1 cellular context compared by ENCODE assay signal in the genomic region with DNA sequence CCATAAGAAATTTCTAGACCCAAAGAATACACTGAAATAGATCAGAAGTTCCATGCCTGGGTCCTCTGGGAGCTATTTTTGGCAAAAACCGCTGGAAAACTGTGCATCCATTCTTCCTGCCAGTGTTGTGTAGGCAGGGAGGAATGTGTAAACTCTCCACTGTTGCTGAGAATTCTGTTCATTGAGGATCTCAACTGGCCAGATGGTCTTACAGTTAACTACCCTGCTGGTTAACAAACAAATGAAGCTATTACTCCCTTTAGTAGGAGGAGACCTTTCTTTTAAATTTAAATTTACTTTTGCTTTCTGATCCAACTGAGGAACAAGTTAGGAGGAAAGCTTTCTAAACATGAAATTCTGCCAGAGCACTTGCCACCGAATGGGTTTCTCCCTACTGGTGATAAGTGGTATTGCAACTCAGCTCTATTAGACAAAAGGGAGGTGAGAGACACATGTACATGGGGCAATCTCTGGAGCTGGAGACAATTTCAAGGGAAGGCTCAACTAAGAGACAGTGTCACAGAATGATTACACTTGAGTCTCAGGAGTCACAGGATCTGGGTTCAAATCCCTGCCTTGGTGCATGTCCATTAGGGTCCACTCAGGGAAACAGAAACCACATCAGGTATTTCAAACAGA.
TF ChIP-seq lines count a peak whose summit lies in the region.

No MANE protein-coding gene starts in this region.

TF ChIP-seq in WTC11, 78 proteins besides CTCF, POLR2A, EP300 and RAD21 (continued from another document):
- no peak for TF ChIP-seq ZNF263 (CRISPR knock-in tag; IDR thresholded peaks at IDR 0.05; ENCODE audit: low read depth)
- TF ChIP-seq, protein P1, sequence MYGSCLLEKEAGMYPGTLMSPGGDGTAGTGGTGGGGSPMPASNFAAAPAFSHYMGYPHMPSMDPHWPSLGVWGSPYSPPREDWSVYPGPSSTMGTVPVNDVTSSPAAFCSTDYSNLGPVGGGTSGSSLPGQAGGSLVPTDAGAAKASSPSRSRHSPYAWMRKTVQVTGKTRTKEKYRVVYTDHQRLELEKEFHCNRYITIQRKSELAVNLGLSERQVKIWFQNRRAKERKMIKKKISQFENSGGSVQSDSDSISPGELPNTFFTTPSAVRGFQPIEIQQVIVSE (CRISPR knock-in tag; IDR thresholded peaks at IDR 0.05; ENCODE audit: borderline replicate concordance): no peak
- TF ChIP-seq, protein P2, sequence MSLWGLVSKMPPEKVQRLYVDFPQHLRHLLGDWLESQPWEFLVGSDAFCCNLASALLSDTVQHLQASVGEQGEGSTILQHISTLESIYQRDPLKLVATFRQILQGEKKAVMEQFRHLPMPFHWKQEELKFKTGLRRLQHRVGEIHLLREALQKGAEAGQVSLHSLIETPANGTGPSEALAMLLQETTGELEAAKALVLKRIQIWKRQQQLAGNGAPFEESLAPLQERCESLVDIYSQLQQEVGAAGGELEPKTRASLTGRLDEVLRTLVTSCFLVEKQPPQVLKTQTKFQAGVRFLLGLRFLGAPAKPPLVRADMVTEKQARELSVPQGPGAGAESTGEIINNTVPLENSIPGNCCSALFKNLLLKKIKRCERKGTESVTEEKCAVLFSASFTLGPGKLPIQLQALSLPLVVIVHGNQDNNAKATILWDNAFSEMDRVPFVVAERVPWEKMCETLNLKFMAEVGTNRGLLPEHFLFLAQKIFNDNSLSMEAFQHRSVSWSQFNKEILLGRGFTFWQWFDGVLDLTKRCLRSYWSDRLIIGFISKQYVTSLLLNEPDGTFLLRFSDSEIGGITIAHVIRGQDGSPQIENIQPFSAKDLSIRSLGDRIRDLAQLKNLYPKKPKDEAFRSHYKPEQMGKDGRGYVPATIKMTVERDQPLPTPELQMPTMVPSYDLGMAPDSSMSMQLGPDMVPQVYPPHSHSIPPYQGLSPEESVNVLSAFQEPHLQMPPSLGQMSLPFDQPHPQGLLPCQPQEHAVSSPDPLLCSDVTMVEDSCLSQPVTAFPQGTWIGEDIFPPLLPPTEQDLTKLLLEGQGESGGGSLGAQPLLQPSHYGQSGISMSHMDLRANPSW (CRISPR knock-in tag; conservative IDR thresholded peaks at IDR 0.05; ENCODE audit: low read depth): no peak
- TF ChIP-seq ZNF416 (CRISPR knock-in tag; IDR thresholded peaks at IDR 0.05): no peak
- TF ChIP-seq ZNF423 (CRISPR knock-in tag; IDR thresholded peaks at IDR 0.05): no peak
- no peak for TF ChIP-seq IRF2 (CRISPR knock-in tag; IDR thresholded peaks at IDR 0.05; ENCODE audit: borderline replicate concordance, low read depth)
- TF ChIP-seq, protein P3, sequence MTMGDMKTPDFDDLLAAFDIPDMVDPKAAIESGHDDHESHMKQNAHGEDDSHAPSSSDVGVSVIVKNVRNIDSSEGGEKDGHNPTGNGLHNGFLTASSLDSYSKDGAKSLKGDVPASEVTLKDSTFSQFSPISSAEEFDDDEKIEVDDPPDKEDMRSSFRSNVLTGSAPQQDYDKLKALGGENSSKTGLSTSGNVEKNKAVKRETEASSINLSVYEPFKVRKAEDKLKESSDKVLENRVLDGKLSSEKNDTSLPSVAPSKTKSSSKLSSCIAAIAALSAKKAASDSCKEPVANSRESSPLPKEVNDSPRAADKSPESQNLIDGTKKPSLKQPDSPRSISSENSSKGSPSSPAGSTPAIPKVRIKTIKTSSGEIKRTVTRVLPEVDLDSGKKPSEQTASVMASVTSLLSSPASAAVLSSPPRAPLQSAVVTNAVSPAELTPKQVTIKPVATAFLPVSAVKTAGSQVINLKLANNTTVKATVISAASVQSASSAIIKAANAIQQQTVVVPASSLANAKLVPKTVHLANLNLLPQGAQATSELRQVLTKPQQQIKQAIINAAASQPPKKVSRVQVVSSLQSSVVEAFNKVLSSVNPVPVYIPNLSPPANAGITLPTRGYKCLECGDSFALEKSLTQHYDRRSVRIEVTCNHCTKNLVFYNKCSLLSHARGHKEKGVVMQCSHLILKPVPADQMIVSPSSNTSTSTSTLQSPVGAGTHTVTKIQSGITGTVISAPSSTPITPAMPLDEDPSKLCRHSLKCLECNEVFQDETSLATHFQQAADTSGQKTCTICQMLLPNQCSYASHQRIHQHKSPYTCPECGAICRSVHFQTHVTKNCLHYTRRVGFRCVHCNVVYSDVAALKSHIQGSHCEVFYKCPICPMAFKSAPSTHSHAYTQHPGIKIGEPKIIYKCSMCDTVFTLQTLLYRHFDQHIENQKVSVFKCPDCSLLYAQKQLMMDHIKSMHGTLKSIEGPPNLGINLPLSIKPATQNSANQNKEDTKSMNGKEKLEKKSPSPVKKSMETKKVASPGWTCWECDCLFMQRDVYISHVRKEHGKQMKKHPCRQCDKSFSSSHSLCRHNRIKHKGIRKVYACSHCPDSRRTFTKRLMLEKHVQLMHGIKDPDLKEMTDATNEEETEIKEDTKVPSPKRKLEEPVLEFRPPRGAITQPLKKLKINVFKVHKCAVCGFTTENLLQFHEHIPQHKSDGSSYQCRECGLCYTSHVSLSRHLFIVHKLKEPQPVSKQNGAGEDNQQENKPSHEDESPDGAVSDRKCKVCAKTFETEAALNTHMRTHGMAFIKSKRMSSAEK (CRISPR knock-in tag; IDR thresholded peaks at IDR 0.05; ENCODE audit: borderline replicate concordance): no peak
- TF ChIP-seq CREB1 (CRISPR knock-in tag; IDR thresholded peaks at IDR 0.05): no peak
TF ChIP-seq in WTC11: peak in this region for 0.
